In genomic region chr1:107926436-107927080, GRCh38 we compare ENCODE assay signal across 15 cellular contexts. TPM values are rescaled to one million over a fixed set of nuclear protein-coding genes. Genes with fewer than 3 reads are reported as not detected.
DNase-seq lines count a peak whose midpoint lies in the region; ATAC-seq and TF ChIP-seq lines count a peak whose summit lies in the region.
"Had no signal": no experiment of that assay in that cellular context is flagged by ENCODE, and none has a peak within 500 bp of the region (broad histone marks: within the 10 kb centered on the region; RNA-seq: fewer than 3 reads in every experiment).

No MANE protein-coding gene starts in this region.

- ATAC-seq in GM18505 (IDR thresholded peaks at IDR 0.05; ENCODE audit: unreplicated experiment) (no peak), HG02610 (IDR thresholded peaks at IDR 0.05; ENCODE audit: unreplicated experiment) (no peak)
- ATAC-seq: HCT116 had no signal

- H3K27me3 Mint-ChIP-seq in nephron progenitor cell (ENCODE audit: low read depth, poor library complexity) = no peaks in the 10 kb centered on the region

- TF ChIP-seq CTCF in choroid plexus epithelial cell (conservative IDR thresholded peaks at IDR 0.05; ENCODE audit: low read depth, low read length) (no peak), nephron progenitor cell (IDR thresholded peaks at IDR 0.05) (no peak)

- no peaks in the 10 kb centered on the region for H3K4me1 Mint-ChIP-seq in nephron progenitor cell

- no peak overlapping the region for H3K4me3 ChIP-seq in BLaER1
- H3K4me3 ChIP-seq in choroid plexus epithelial cell (ENCODE audit: low read depth, low read length) = no peak overlapping the region

- no peaks in the 10 kb centered on the region for H3K27me3 ChIP-seq in BLaER1
- H3K27me3 ChIP-seq: brain microvascular endothelial cell had no signal

- H3K9me3 Mint-ChIP-seq in nephron progenitor cell = no peaks in the 10 kb centered on the region

- H4K20me1 ChIP-seq in BLaER1 = peaks cover 52% of the 10 kb centered on the region

- TF ChIP-seq POLR2A in GM18505 (IDR thresholded peaks at IDR 0.05; ENCODE audit: borderline replicate concordance, extremely low read depth, insufficient read depth, insufficient read length) = no peak

- peak; percentile 73 for DNase-seq in Daoy (ENCODE audit: low read depth)
- DNase-seq in NCI-H226 = peak; percentile 63
- peak; percentile 37 for DNase-seq in choroid plexus epithelial cell (ENCODE audit: low read depth)
- no peak for DNase-seq in NCI-H187 (lab: John Stamatoyannopoulos, UW)
- no peak for DNase-seq in nephron progenitor cell
- DNase-seq: brain microvascular endothelial cell, C1 segment of cervical spinal cord, kidney, NCI-H1105 treated with DMSO at 0.1 percent for 48 hours, NCI-H82, SW 1271 had no signal

- no peak overlapping the region for H3K9ac ChIP-seq in BLaER1

- peaks cover 48% of the 10 kb centered on the region for H3K4me1 ChIP-seq in BLaER1

- H3K36me3 ChIP-seq in BLaER1 = peaks cover 26% of the 10 kb centered on the region
- H3K36me3 ChIP-seq: brain microvascular endothelial cell had no signal

- no peaks in the 10 kb centered on the region for H3K36me3 Mint-ChIP-seq in nephron progenitor cell (ENCODE audit: low read depth)

- peaks cover 22% of the 10 kb centered on the region; the same call in 1 of the 2 replicates for H3K9me3 ChIP-seq in BLaER1

- H3K4me3 Mint-ChIP-seq in nephron progenitor cell = no peak overlapping the region

- H3K27ac Mint-ChIP-seq in nephron progenitor cell = no peak overlapping the region

- H3K4me2 ChIP-seq in BLaER1 = peak overlapping the region; percentile 23

- no peak overlapping the region for H3K27ac ChIP-seq in BLaER1
- H3K27ac ChIP-seq: brain microvascular endothelial cell had no signal

RNA-seq across cellular contexts. Expression of gene VAV3, which starts 38.4 kb away (rescaled TPM):
- total RNA-seq in Daoy (2014; rRNA removed; shearing (Covaris generic)) = 2.4 and 3.8 TPM in 2 replicates

Comparison
In these comparisons a context has a peak if more than half of its experiments do, and no peak if none do; other contexts are left out.
1. DNase-seq: peak in Daoy (single experiment), NCI-H226 (single experiment) and choroid plexus epithelial cell (single experiment); none in NCI-H187 (0 of 2) and nephron progenitor cell (single experiment).